Comparison of ENCODE assay signal across 1 cellular context in the genomic region with DNA sequence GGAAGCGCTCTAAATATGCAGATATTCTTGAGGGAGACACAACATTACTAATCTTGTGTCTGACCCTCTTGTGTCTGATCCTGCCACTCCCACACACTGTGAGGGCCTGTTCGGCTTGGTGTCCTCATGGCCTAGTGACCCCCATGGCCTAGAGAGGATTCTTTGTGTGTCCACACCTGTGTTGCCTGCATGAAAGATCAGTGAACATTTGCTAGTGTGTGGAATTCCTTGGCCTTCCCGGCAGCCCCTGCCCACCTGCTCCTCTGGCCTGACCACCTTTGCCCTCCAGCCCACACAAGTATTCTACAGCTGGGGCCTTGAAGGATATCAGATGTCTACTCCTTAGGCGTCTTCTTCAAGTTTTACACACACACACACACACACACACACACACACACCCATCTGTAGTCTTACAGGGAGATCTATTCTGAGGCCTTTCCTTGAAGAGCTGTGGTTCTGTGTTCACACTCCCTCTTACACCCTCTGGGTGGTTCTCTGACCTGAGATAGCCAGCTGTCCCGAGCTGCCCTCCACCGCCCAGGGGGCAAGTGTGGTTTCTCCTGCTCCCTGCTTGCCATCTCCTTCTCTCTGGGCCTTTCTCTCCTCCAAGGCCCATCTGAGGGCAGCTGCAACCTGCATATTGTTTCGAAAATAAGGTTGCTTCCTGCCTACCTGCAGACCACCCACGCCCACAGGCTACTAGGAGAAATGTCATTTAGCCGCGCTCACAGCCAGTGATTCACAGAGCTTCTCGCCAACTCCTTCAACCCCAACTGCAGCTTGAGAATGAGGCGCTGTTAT.
TF ChIP-seq lines count a peak whose summit lies in the region.

No MANE protein-coding gene starts in this region.

TF ChIP-seq in GM23338, 12 proteins besides CTCF, POLR2A, EP300 and RAD21 (continued from another document):
- TF ChIP-seq, protein P1, sequence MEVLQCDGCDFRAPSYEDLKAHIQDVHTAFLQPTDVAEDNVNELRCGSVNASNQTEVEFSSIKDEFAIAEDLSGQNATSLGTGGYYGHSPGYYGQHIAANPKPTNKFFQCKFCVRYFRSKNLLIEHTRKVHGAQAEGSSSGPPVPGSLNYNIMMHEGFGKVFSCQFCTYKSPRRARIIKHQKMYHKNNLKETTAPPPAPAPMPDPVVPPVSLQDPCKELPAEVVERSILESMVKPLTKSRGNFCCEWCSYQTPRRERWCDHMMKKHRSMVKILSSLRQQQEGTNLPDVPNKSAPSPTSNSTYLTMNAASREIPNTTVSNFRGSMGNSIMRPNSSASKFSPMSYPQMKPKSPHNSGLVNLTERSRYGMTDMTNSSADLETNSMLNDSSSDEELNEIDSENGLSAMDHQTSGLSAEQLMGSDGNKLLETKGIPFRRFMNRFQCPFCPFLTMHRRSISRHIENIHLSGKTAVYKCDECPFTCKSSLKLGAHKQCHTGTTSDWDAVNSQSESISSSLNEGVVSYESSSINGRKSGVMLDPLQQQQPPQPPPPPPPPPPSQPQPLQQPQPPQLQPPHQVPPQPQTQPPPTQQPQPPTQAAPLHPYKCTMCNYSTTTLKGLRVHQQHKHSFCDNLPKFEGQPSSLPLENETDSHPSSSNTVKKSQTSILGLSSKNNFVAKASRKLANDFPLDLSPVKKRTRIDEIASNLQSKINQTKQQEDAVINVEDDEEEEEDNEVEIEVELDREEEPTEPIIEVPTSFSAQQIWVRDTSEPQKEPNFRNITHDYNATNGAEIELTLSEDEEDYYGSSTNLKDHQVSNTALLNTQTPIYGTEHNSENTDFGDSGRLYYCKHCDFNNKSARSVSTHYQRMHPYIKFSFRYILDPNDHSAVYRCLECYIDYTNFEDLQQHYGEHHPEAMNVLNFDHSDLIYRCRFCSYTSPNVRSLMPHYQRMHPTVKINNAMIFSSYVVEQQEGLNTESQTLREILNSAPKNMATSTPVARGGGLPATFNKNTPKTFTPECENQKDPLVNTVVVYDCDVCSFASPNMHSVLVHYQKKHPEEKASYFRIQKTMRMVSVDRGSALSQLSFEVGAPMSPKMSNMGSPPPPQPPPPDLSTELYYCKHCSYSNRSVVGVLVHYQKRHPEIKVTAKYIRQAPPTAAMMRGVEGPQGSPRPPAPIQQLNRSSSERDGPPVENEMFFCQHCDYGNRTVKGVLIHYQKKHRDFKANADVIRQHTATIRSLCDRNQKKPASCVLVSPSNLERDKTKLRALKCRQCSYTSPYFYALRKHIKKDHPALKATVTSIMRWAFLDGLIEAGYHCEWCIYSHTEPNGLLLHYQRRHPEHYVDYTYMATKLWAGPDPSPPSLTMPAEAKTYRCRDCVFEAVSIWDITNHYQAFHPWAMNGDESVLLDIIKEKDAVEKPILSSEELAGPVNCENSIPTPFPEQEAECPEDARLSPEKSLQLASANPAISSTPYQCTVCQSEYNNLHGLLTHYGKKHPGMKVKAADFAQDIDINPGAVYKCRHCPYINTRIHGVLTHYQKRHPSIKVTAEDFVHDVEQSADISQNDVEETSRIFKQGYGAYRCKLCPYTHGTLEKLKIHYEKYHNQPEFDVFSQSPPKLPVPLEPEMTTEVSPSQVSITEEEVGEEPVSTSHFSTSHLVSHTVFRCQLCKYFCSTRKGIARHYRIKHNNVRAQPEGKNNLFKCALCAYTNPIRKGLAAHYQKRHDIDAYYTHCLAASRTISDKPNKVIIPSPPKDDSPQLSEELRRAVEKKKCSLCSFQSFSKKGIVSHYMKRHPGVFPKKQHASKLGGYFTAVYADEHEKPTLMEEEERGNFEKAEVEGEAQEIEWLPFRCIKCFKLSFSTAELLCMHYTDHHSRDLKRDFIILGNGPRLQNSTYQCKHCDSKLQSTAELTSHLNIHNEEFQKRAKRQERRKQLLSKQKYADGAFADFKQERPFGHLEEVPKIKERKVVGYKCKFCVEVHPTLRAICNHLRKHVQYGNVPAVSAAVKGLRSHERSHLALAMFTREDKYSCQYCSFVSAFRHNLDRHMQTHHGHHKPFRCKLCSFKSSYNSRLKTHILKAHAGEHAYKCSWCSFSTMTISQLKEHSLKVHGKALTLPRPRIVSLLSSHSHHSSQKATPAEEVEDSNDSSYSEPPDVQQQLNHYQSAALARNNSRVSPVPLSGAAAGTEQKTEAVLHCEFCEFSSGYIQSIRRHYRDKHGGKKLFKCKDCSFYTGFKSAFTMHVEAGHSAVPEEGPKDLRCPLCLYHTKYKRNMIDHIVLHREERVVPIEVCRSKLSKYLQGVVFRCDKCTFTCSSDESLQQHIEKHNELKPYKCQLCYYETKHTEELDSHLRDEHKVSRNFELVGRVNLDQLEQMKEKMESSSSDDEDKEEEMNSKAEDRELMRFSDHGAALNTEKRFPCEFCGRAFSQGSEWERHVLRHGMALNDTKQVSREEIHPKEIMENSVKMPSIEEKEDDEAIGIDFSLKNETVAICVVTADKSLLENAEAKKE (CRISPR knock-in tag; IDR thresholded peaks at IDR 0.05), result no peak
- TF ChIP-seq EZH2 (IDR thresholded peaks at IDR 0.05; ENCODE audit: low read depth, unreplicated experiment) (no peak), ZNF114 (CRISPR knock-in tag; IDR thresholded peaks at IDR 0.05) (no peak), STAT1 (IDR thresholded peaks at IDR 0.05; ENCODE audit: unreplicated experiment) (no peak), EZH2phosphoT487 (IDR thresholded peaks at IDR 0.05; ENCODE audit: unreplicated experiment) (no peak), JUNB (IDR thresholded peaks at IDR 0.05; ENCODE audit: unreplicated experiment) (no peak)
- TF ChIP-seq, protein P2, sequence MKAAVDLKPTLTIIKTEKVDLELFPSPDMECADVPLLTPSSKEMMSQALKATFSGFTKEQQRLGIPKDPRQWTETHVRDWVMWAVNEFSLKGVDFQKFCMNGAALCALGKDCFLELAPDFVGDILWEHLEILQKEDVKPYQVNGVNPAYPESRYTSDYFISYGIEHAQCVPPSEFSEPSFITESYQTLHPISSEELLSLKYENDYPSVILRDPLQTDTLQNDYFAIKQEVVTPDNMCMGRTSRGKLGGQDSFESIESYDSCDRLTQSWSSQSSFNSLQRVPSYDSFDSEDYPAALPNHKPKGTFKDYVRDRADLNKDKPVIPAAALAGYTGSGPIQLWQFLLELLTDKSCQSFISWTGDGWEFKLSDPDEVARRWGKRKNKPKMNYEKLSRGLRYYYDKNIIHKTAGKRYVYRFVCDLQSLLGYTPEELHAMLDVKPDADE (IDR thresholded peaks at IDR 0.05), result no peak
